ENCODE assay signal across 8 cellular contexts in genomic region chr1:111030590-111030989, GRCh38.
DNase-seq lines count a peak whose midpoint lies in the region; ATAC-seq lines count a peak whose summit lies in the region.

No MANE protein-coding gene starts in this region.

- H3K4me3 Mint-ChIP-seq in activated naive CD4-positive, alpha-beta T cell treated with anti-CD3 and anti-CD28 coated beads, Interleukin-2, amount 10 ng/mL, durations not matched to agents 7 days and 5 days, result no peak overlapping the region

- peaks cover 23% of the 10 kb centered on the region for H3K27me3 Mint-ChIP-seq in activated naive CD4-positive, alpha-beta T cell treated with anti-CD3 and anti-CD28 coated beads, Interleukin-2, amount 10 ng/mL, durations not matched to agents 7 days and 5 days

- CTCF ChIA-PET in activated naive CD4-positive, alpha-beta T cell treated with anti-CD3 and anti-CD28 coated beads, Interleukin-2, amount 10 ng/mL, durations not matched to agents 7 days and 5 days (lab: Charles Lee), result interaction anchor here (0.7 to 3.3 kb wide), 35 partner anchors 10 to 739 kb away, joined by 3 to 19 read pairs (median 4); no protein-coding TSS in a partner anchor

- H3K4me1 Mint-ChIP-seq in activated naive CD4-positive, alpha-beta T cell treated with anti-CD3 and anti-CD28 coated beads, Interleukin-2, amount 10 ng/mL, durations not matched to agents 7 days and 5 days, result no peaks in the 10 kb centered on the region

- H3K9me3 Mint-ChIP-seq in activated naive CD4-positive, alpha-beta T cell treated with anti-CD3 and anti-CD28 coated beads, Interleukin-2, amount 10 ng/mL, durations not matched to agents 7 days and 5 days, result no peaks in the 10 kb centered on the region

- no peak for ATAC-seq in HG03432 (IDR thresholded peaks at IDR 0.05; ENCODE audit: unreplicated experiment)

- DNase-seq in DMS 273 (lab: John Stamatoyannopoulos, UW; ENCODE audit: unreplicated experiment) (peak; percentile 74), DMS 273 treated with DMSO at 0.1 percent for 48 hours (lab: John Stamatoyannopoulos, UW) (no peak), RPMI7951 (ENCODE audit: low read depth) (peak; percentile 55), iPS-NIHi11 (ENCODE audit: low spot score) (peak; percentile 54)
- DNase-seq in Jurkat, Clone E6-1 (ENCODE audit: low read depth, low spot score), result peak; percentile 69
- DNase-seq in activated naive CD4-positive, alpha-beta T cell treated with anti-CD3 and anti-CD28 coated beads, Interleukin-2, amount 10 ng/mL, durations not matched to agents 7 days and 5 days, result peak; percentile 71
- DNase-seq in stimulated activated CD4-positive, alpha-beta T cell treated with anti-CD3 and anti-CD28 coated beads, Interleukin-4, amount 100 ng/mL, for 1 hour, result peak; percentile 29

- no peak overlapping the region for H3K27ac Mint-ChIP-seq in activated naive CD4-positive, alpha-beta T cell treated with anti-CD3 and anti-CD28 coated beads, Interleukin-2, amount 10 ng/mL, durations not matched to agents 7 days and 5 days

- H3K4me3 ChIP-seq in Jurkat, Clone E6-1 (ENCODE audit: low read length), result no peak overlapping the region

- no peaks in the 10 kb centered on the region for H3K36me3 Mint-ChIP-seq in activated naive CD4-positive, alpha-beta T cell treated with anti-CD3 and anti-CD28 coated beads, Interleukin-2, amount 10 ng/mL, durations not matched to agents 7 days and 5 days
